21 cellular contexts compared by ENCODE assay signal in genomic region chr4:37480509-37480908, GRCh38.
"Had no signal": no experiment of that assay in that cellular context is flagged by ENCODE, and none has a peak within 500 bp of the region (broad histone marks: within the 10 kb centered on the region; RNA-seq: fewer than 3 reads in every experiment).

No MANE protein-coding gene starts in this region.

- H3K4me1 Mint-ChIP-seq: WTC11 had no signal

- H3K27ac Mint-ChIP-seq: activated CD8-positive, alpha-beta T cell treated with anti-CD3 and anti-CD28 coated beads, Interleukin-2, amount 10 ng/mL, durations not matched to agents 7 days and 5 days; activated naive CD8-positive, alpha-beta T cell treated with anti-CD3 and anti-CD28 coated beads, Interleukin-2, amount 10 ng/mL, durations not matched to agents 7 days and 5 days; T-helper 1 cell treated with Interleukin-12 subunit alpha and Interleukin-12 subunit beta and Interleukin-4 antibody, amounts not matched to agents 30 μg/mL and 1 μg/mL, for 36 hours; WTC11 had no signal

- H3K27ac ChIP-seq: adrenal gland, SK-N-MC had no signal

- H3K36me3 ChIP-seq: adrenal gland had no signal

- DNase-seq: activated CD4-positive, alpha-beta T cell treated with anti-CD3 and anti-CD28 coated beads for 48 hours; activated CD4-positive, alpha-beta T cell treated with anti-CD3 and anti-CD28 coated beads, Interleukin-2, amount 50 U/mL, for 4 hours; activated CD4-positive, CD25-positive, alpha-beta regulatory T cell treated with anti-CD3 and anti-CD28 coated beads, Interleukin-2, amount 50 U/mL, for 72 hours; activated CD8-positive, alpha-beta memory T cell treated with anti-CD3 and anti-CD28 coated beads, Interleukin-2, amount 50 U/mL, for 48 hours; activated CD8-positive, alpha-beta T cell treated with anti-CD3 and anti-CD28 coated beads, Interleukin-2, amount 10 ng/mL, durations not matched to agents 7 days and 5 days; activated naive CD4-positive, alpha-beta T cell treated with anti-CD3 and anti-CD28 coated beads, Interleukin-2, amount 50 U/mL, for 16 hours; activated naive CD8-positive, alpha-beta T cell treated with anti-CD3 and anti-CD28 coated beads, Interleukin-2, amount 10 ng/mL, durations not matched to agents 7 days and 5 days; activated T-cell treated with anti-CD3 and anti-CD28 coated beads, Interleukin-2, amount 50 U/mL, for 1 hour; adrenal gland; anterior cingulate cortex; NCI-H1048; NCI-H1930; NCI-H2171; NCI-H2227 treated with DMSO at 0.1 percent for 48 hours; NCI-H526 treated with DMSO at 0.1 percent for 48 hours; NCI-H82; RPMI8226; SW 1271 had no signal

- H3K4me3 ChIP-seq: adrenal gland, SK-N-MC had no signal

- H3K9me3 ChIP-seq: adrenal gland had no signal

- H3K4me3 Mint-ChIP-seq: activated CD8-positive, alpha-beta T cell treated with anti-CD3 and anti-CD28 coated beads, Interleukin-2, amount 10 ng/mL, durations not matched to agents 7 days and 5 days; activated naive CD8-positive, alpha-beta T cell treated with anti-CD3 and anti-CD28 coated beads, Interleukin-2, amount 10 ng/mL, durations not matched to agents 7 days and 5 days; T-helper 1 cell treated with Interleukin-12 subunit alpha and Interleukin-12 subunit beta and Interleukin-4 antibody, amounts not matched to agents 30 μg/mL and 1 μg/mL, for 36 hours; WTC11 had no signal

- H3K4me1 ChIP-seq: adrenal gland had no signal

- H3K36me3 Mint-ChIP-seq: activated naive CD8-positive, alpha-beta T cell treated with anti-CD3 and anti-CD28 coated beads, Interleukin-2, amount 10 ng/mL, durations not matched to agents 7 days and 5 days; WTC11 had no signal

- H3K27me3 ChIP-seq: adrenal gland had no signal
